ENCODE assay signal across 8 cellular contexts in the genomic region with DNA sequence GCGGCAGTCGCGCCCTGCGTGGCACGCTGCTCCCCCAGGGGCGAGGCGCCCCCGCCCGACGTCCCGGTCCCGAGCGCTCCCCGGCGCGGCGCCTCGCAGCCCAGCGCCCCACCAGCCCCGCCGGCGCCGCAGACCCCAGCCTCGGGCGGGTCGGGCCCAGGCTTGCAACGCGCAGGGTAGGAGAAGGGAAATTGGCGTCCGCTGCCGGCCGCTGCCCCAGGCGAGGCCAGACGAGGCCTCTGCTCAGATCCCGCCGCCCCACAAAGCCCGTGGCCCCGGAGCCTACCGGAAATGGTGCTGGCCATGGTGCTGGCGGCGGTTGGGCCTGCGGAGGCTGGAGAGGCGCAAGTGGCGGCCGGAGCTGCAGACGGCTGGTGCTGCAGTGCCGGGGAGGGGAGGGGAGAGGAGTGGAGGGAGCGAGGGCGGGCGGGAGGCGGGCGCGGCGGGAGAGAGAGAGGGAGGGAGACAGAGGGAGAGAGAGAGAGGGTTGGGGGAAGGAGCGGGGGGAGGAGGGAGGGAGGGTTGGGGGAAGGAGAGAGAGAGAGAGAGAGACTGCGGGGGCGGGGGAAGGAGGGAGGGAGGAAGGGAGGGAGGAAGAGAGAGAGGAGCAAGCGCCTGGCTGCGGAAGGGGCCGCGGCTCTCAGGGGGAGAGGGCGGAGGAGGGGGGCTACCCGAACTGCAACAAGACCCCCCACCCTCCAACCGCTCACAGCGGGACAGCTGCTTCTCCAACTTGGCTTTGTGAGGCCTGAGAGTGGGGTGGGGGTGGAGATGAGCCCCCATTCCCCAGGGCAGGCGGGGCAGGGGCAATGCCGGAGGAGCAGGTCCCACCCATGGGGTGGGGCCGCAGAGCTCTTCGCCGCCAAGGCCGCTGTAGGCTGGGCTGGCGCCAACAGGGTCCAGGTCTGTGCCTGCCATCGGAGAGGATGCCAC. TPM values are rescaled to one million over a fixed set of nuclear protein-coding genes. Genes with fewer than 3 reads are reported as not detected.
DNase-seq lines count a peak whose midpoint lies in the region; ATAC-seq and TF ChIP-seq lines count a peak whose summit lies in the region.

A gene (minus strand): TSS at position 384 of the 933 bp plus-strand sequence. CDS start 79 bp downstream, at position 305.

- no peaks in the 10 kb centered on the region for H3K9me3 Mint-ChIP-seq in Caco-2 (ENCODE audit: unreplicated experiment)
- no peaks in the 10 kb centered on the region for H3K9me3 Mint-ChIP-seq in stimulated activated naive B cell treated with anti-CD40 and anti-IgM and Interleukin-4, amounts not matched to agents 10 μg/mL and 1 μg/mL and 100 μg/mL, for 72 hours

- no TSS peak for BruUV-seq in Caco-2 (replicated peaks; lab: Mats Ljungman, UMichigan)

- POLR2A ChIA-PET in Caco-2 (lab: Charles Lee) = interaction anchor here (0.7 to 1.1 kb wide), 4 partner anchors 11 to 715 kb away, joined by 3 to 16 read pairs (median 6); a partner anchor contains a TSS

- ATAC-seq in stimulated activated naive B cell treated with anti-CD40 and anti-IgM and Interleukin-4, amounts not matched to agents 10 μg/mL and 1 μg/mL and 100 μg/mL, for 72 hours (replicated peaks) = peak; percentile 67 to 70

- CTCF ChIA-PET in Caco-2 (lab: Charles Lee) = interaction anchor here (0.6 to 1.4 kb wide), 2 partner anchors 11 to 96 kb away, joined by 13 read pairs; no protein-coding TSS in a partner anchor

- H3K4me1 ChIP-seq in Caco-2 (peaks cover 9% of the 10 kb centered on the region; the same call in 1 of the 2 replicates), muscle layer of colon (ENCODE audit: insufficient read depth, low read length) (peaks cover 30% of the 10 kb centered on the region)

- H3K36me3 ChIP-seq in Caco-2 (ENCODE audit: control insufficient read depth, insufficient read depth, low read length) (no peaks in the 10 kb centered on the region), muscle layer of colon (ENCODE audit: insufficient read depth, low read length) (no peaks in the 10 kb centered on the region)

- H3K27ac ChIP-seq in muscle layer of colon (ENCODE audit: low read depth, low read length) = peak within 1 kb of the TSS; percentile 34

- no peaks in the 10 kb centered on the region for H3K9me3 ChIP-seq in Caco-2
- no peaks in the 10 kb centered on the region for H3K9me3 ChIP-seq in muscle layer of colon (ENCODE audit: low read length)

- intact Hi-C loops in Caco-2 (cut with micrococcal nuclease; ENCODE audit: unreplicated experiment) = loop anchor here (1.0 kb wide), 2 partner anchors 11 to 25 kb away; no protein-coding TSS in a partner anchor

- peaks cover 4% of the 10 kb centered on the region for H3K27me3 Mint-ChIP-seq in Caco-2 (ENCODE audit: insufficient read depth, unreplicated experiment)
- H3K27me3 Mint-ChIP-seq in stimulated activated naive B cell treated with anti-CD40 and anti-IgM and Interleukin-4, amounts not matched to agents 10 μg/mL and 1 μg/mL and 100 μg/mL, for 72 hours = peaks cover 5 to 8% of the 10 kb centered on the region in 2 donors

- H3K9ac ChIP-seq in muscle layer of colon (ENCODE audit: low read length) = no peak within 1 kb of the TSS

- no peak for TF ChIP-seq CTCF in Caco-2 (IDR thresholded peaks at IDR 0.05; ENCODE audit: insufficient read depth in 1 of 2, low read depth in 1 of 2, low read length in 1 of 2, severe bottlenecking in 1 of 2, unreplicated experiment in 1 of 2)
- TF ChIP-seq CTCF in fibroblast of mammary gland (conservative IDR thresholded peaks at IDR 0.05; ENCODE audit: control insufficient read depth, insufficient read depth, low read depth, low read length) = no peak

- H3K27ac Mint-ChIP-seq in Caco-2 (ENCODE audit: unreplicated experiment) = no peak within 1 kb of the TSS
- no peak within 1 kb of the TSS for H3K27ac Mint-ChIP-seq in stimulated activated naive B cell treated with anti-CD40 and anti-IgM and Interleukin-4, amounts not matched to agents 10 μg/mL and 1 μg/mL and 100 μg/mL, for 72 hours

- peak; percentile 96 to 98 for DNase-seq in Caco-2
- peak; percentile 72 for DNase-seq in LHCN-M2 (ENCODE audit: low read depth)
- DNase-seq in RKO (ENCODE audit: low spot score) = peak; percentile 80
- DNase-seq in activated T-helper 9 cell treated with anti-CD3 and anti-CD28 coated beads, Interleukin-2, amount 50 U/mL, for 16 hours (ENCODE audit: low read depth) = peak; percentile 53
- peak; percentile 80 for DNase-seq in fibroblast of mammary gland (ENCODE audit: low read depth)
- peak; percentile 60 for DNase-seq in stimulated activated naive B cell treated with anti-CD40 and anti-IgM and Interleukin-4, amounts not matched to agents 10 μg/mL and 1 μg/mL and 100 μg/mL, for 72 hours
- no peak for DNase-seq in cortex of kidney (lab: John Stamatoyannopoulos, UW)

- H3K4me1 Mint-ChIP-seq in Caco-2 (ENCODE audit: low read depth, unreplicated experiment) = peaks cover 7% of the 10 kb centered on the region
- H3K4me1 Mint-ChIP-seq in stimulated activated naive B cell treated with anti-CD40 and anti-IgM and Interleukin-4, amounts not matched to agents 10 μg/mL and 1 μg/mL and 100 μg/mL, for 72 hours = peaks cover 12 to 28% of the 10 kb centered on the region in 2 donors

- H3K27me3 ChIP-seq in Caco-2 (replicated peaks; ENCODE audit: control insufficient read depth, insufficient read depth, low read length) = no peaks in the 10 kb centered on the region
- peaks cover 0 to 11% of the 10 kb centered on the region in 2 donors for H3K27me3 ChIP-seq in muscle layer of colon (ENCODE audit: control insufficient read depth in 1 of 2, insufficient read depth in 2 of 2, low read length in 2 of 2)

- H3K4me3 ChIP-seq in Caco-2 (ENCODE audit: low read depth, low read length) = peak within 1 kb of the TSS; percentile 87
- peak within 1 kb of the TSS; percentile 45 for H3K4me3 ChIP-seq in fibroblast of mammary gland (ENCODE audit: control insufficient read depth, low read depth, low read length)
- peak within 1 kb of the TSS; percentile 49 to 54 for H3K4me3 ChIP-seq in muscle layer of colon (ENCODE audit: low read depth in 1 of 2, low read length in 2 of 2)

- peak within 1 kb of the TSS; percentile 86 for H3K4me3 Mint-ChIP-seq in Caco-2 (ENCODE audit: unreplicated experiment)
- H3K4me3 Mint-ChIP-seq in stimulated activated naive B cell treated with anti-CD40 and anti-IgM and Interleukin-4, amounts not matched to agents 10 μg/mL and 1 μg/mL and 100 μg/mL, for 72 hours = peak within 1 kb of the TSS; percentile 78 to 82

- H3K36me3 Mint-ChIP-seq in Caco-2 (ENCODE audit: insufficient read depth, unreplicated experiment) = peaks cover 15% of the 10 kb centered on the region
- no peaks in the 10 kb centered on the region for H3K36me3 Mint-ChIP-seq in stimulated activated naive B cell treated with anti-CD40 and anti-IgM and Interleukin-4, amounts not matched to agents 10 μg/mL and 1 μg/mL and 100 μg/mL, for 72 hours

RNA-seq across cellular contexts. Expression of the gene that starts here (rescaled TPM):
- total RNA-seq in Caco-2 (2022) (27.4 and 27.9 TPM in 2 replicates), LHCN-M2 (2014; rRNA removed) (39.3 and 49.8 TPM in 2 replicates)
- polyA plus RNA-seq in LHCN-M2 (2012) = 13.6 TPM
